In genomic region chr19:50384685-50385535, GRCh38 we compare ENCODE assay signal across 9 cellular contexts. TPM values are rescaled to one million over a fixed set of nuclear protein-coding genes. Genes with fewer than 3 reads are reported as not detected.
DNase-seq lines count a peak whose midpoint lies in the region; ATAC-seq and TF ChIP-seq lines count a peak whose summit lies in the region.
"Had no signal": no experiment of that assay in that cellular context is flagged by ENCODE, and none has a peak within 500 bp of the region (broad histone marks: within the 10 kb centered on the region; RNA-seq: fewer than 3 reads in every experiment).

No MANE protein-coding gene starts in this region.

- H3K36me3 ChIP-seq in iPS-18a (ENCODE audit: control insufficient read depth, low read depth, low read length): peaks cover 36% of the 10 kb centered on the region

- no peak for TF ChIP-seq CTCF in HFF-Myc (IDR thresholded peaks at IDR 0.05; ENCODE audit: low read depth, low read length, missing control alignments)
- TF ChIP-seq CTCF in activated CD8-positive, alpha-beta T cell treated with anti-CD3 and anti-CD28 coated beads for 36 hours (IDR thresholded peaks at IDR 0.05): no peak

- CTCF ChIA-PET in activated CD8-positive, alpha-beta T cell treated with anti-CD3 and anti-CD28 coated beads for 36 hours (lab: Charles Lee): interaction anchor here (1.3 to 2.0 kb wide), 4 partner anchors 16 to 31 kb away, joined by 4 to 10 read pairs (median 7); no protein-coding TSS in a partner anchor

- ATAC-seq in activated CD8-positive, alpha-beta T cell treated with anti-CD3 and anti-CD28 coated beads for 36 hours: no peak
- no peak for ATAC-seq in stimulated activated memory B cell treated with anti-CD40 and anti-IgM and Interleukin-4, amounts not matched to agents 10 μg/mL and 1 μg/mL and 100 μg/mL, for 72 hours
- no peak for ATAC-seq in GM18868 (IDR thresholded peaks at IDR 0.05; ENCODE audit: unreplicated experiment)
- ATAC-seq in HG02938 (IDR thresholded peaks at IDR 0.05; ENCODE audit: unreplicated experiment): no peak

- peaks cover 30% of the 10 kb centered on the region for H3K4me1 Mint-ChIP-seq in activated CD8-positive, alpha-beta T cell treated with anti-CD3 and anti-CD28 coated beads for 36 hours (ENCODE audit: low read depth)
- peaks cover 26% of the 10 kb centered on the region for H3K4me1 Mint-ChIP-seq in stimulated activated memory B cell treated with anti-CD40 and anti-IgM and Interleukin-4, amounts not matched to agents 10 μg/mL and 1 μg/mL and 100 μg/mL, for 72 hours

- H3K36me3 Mint-ChIP-seq in activated CD8-positive, alpha-beta T cell treated with anti-CD3 and anti-CD28 coated beads for 36 hours (ENCODE audit: low read depth): peaks cover 34% of the 10 kb centered on the region
- H3K36me3 Mint-ChIP-seq in stimulated activated memory B cell treated with anti-CD40 and anti-IgM and Interleukin-4, amounts not matched to agents 10 μg/mL and 1 μg/mL and 100 μg/mL, for 72 hours: peaks cover 26% of the 10 kb centered on the region

- peak; percentile 92 for DNase-seq in CD1c-positive myeloid dendritic cell (ENCODE audit: extremely low spot score)
- no peak for DNase-seq in HFF-Myc (ENCODE audit: extremely low read depth, low read depth)
- peak; percentile 26 for DNase-seq in activated CD8-positive, alpha-beta T cell treated with anti-CD3 and anti-CD28 coated beads for 36 hours
- DNase-seq in OCI-M2 (lab: John Stamatoyannopoulos, UW; ENCODE audit: unreplicated experiment): no peak

- H3K9me3 ChIP-seq in iPS-18a (ENCODE audit: control insufficient read depth, low read depth, low read length): no peaks in the 10 kb centered on the region

- H3K9me3 Mint-ChIP-seq in activated CD8-positive, alpha-beta T cell treated with anti-CD3 and anti-CD28 coated beads for 36 hours: no peaks in the 10 kb centered on the region
- no peaks in the 10 kb centered on the region for H3K9me3 Mint-ChIP-seq in stimulated activated memory B cell treated with anti-CD40 and anti-IgM and Interleukin-4, amounts not matched to agents 10 μg/mL and 1 μg/mL and 100 μg/mL, for 72 hours

- peak overlapping the region; percentile 87 for H3K9ac ChIP-seq in iPS-18a (ENCODE audit: low read length)

- H3K27me3 Mint-ChIP-seq in activated CD8-positive, alpha-beta T cell treated with anti-CD3 and anti-CD28 coated beads for 36 hours: no peaks in the 10 kb centered on the region
- H3K27me3 Mint-ChIP-seq in stimulated activated memory B cell treated with anti-CD40 and anti-IgM and Interleukin-4, amounts not matched to agents 10 μg/mL and 1 μg/mL and 100 μg/mL, for 72 hours: no peaks in the 10 kb centered on the region

- H3K4me3 Mint-ChIP-seq in activated CD8-positive, alpha-beta T cell treated with anti-CD3 and anti-CD28 coated beads for 36 hours: peak overlapping the region; percentile 94
- H3K4me3 Mint-ChIP-seq in stimulated activated memory B cell treated with anti-CD40 and anti-IgM and Interleukin-4, amounts not matched to agents 10 μg/mL and 1 μg/mL and 100 μg/mL, for 72 hours: peak overlapping the region; percentile 90

- H3K4me3 ChIP-seq in HFF-Myc (replicated peaks; ENCODE audit: low read depth, low read length): peak overlapping the region; percentile 60
- peak overlapping the region; percentile 100 for H3K4me3 ChIP-seq in iPS-18a (ENCODE audit: low read length)

- H3K4me1 ChIP-seq in iPS-18a (ENCODE audit: control insufficient read depth, low read depth, low read length): peaks cover 6% of the 10 kb centered on the region

- H3K27ac Mint-ChIP-seq in activated CD8-positive, alpha-beta T cell treated with anti-CD3 and anti-CD28 coated beads for 36 hours: peak overlapping the region; percentile 95
- H3K27ac Mint-ChIP-seq in stimulated activated memory B cell treated with anti-CD40 and anti-IgM and Interleukin-4, amounts not matched to agents 10 μg/mL and 1 μg/mL and 100 μg/mL, for 72 hours: peak overlapping the region; percentile 77

- POLR2A ChIA-PET in activated CD8-positive, alpha-beta T cell treated with anti-CD3 and anti-CD28 coated beads for 36 hours (lab: Charles Lee): interaction anchor here (0.6 to 2.3 kb wide), 12 partner anchors 10 to 91 kb away, joined by 3 to 11 read pairs (median 4); partner anchors contain the start of genes EMC10, GARIN5A, NAPSA and NR1H2

- no peaks in the 10 kb centered on the region for H3K27me3 ChIP-seq in iPS-18a (ENCODE audit: control insufficient read depth, insufficient read depth, low read length)

- H3K27ac ChIP-seq in iPS-18a (ENCODE audit: low read length): peak overlapping the region; percentile 79

- intact Hi-C loops in activated CD8-positive, alpha-beta T cell treated with anti-CD3 and anti-CD28 coated beads for 36 hours (cut with micrococcal nuclease): no loop called here

RNA-seq across cellular contexts. Expression of gene POLD1, which starts 0.8 kb away (rescaled TPM):
- 100 to 1,000 TPM; 214 to 215 TPM for total RNA-seq in activated CD8-positive, alpha-beta T cell treated with anti-CD3 and anti-CD28 coated beads for 36 hours

RNA-seq across cellular contexts. Expression of gene NR1H2, which starts 8.7 kb away (rescaled TPM):
- 10 to 100 TPM; 50.9 to 52.3 TPM for total RNA-seq in activated CD8-positive, alpha-beta T cell treated with anti-CD3 and anti-CD28 coated beads for 36 hours

RNA-seq across cellular contexts. Expression of gene NAPSA, which starts 19.5 kb away (rescaled TPM):
- 10 to 100 TPM; 18.3 to 20.0 TPM for total RNA-seq in activated CD8-positive, alpha-beta T cell treated with anti-CD3 and anti-CD28 coated beads for 36 hours

RNA-seq across cellular contexts. Expression of gene SPIB, which starts 33.8 kb away (rescaled TPM):
- 1 to 10 TPM in 1 of 2 experiments, under 1 TPM in 1; 0.68 to 1.5 TPM for total RNA-seq in activated CD8-positive, alpha-beta T cell treated with anti-CD3 and anti-CD28 coated beads for 36 hours
- total RNA-seq: subcutaneous adipose tissue had no signal

RNA-seq across cellular contexts. Expression of gene MYBPC2, which starts 47.8 kb away (rescaled TPM):
- total RNA-seq in activated CD8-positive, alpha-beta T cell treated with anti-CD3 and anti-CD28 coated beads for 36 hours: under 1 TPM; 0.11 to 0.59 TPM
- total RNA-seq: subcutaneous adipose tissue had no signal

Comparison
In these comparisons a context has a peak if more than half of its experiments do, and no peak if none do; other contexts are left out.
1. DNase-seq: peak in CD1c-positive myeloid dendritic cell (single experiment) and activated CD8-positive, alpha-beta T cell treated with anti-CD3 and anti-CD28 coated beads for 36 hours (single experiment); none in HFF-Myc (single experiment) and OCI-M2 (single experiment).